20 cellular contexts compared by ENCODE assay signal in the genomic region with DNA sequence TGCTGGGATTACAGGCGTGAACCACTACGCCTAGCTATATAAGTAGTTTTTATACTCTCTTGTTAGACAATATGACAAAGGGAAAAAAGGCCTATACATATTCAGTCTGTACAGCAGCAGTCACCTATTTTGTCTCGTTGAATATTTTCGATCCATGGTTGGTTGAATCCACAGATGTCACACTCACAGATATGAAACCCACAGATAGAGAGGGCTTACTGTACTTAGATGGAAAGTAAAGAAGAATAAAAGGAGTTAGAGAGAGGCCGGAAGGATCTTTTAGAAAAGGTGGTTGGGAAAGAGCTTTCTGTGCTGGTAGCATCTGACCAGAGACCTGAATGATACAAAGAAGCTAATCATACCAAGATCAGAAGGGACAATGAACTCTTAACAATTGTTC. TPM values are rescaled to one million over a fixed set of nuclear protein-coding genes. Genes with fewer than 3 reads are reported as not detected.
DNase-seq lines count a peak whose midpoint lies in the region; ATAC-seq and TF ChIP-seq lines count a peak whose summit lies in the region.
"Had no signal": no experiment of that assay in that cellular context is flagged by ENCODE, and none has a peak within 500 bp of the region (broad histone marks: within the 10 kb centered on the region; RNA-seq: fewer than 3 reads in every experiment).

No MANE protein-coding gene starts in this region.

- H3K4me3 ChIP-seq in vagina (no peak overlapping the region), ascending aorta (no peak overlapping the region)
- H3K4me3 ChIP-seq: heart left ventricle had no signal

- ATAC-seq in GM18502 (IDR thresholded peaks at IDR 0.05; ENCODE audit: poor library complexity, unreplicated experiment) = peak; percentile 74
- ATAC-seq in GM19452 (IDR thresholded peaks at IDR 0.05; ENCODE audit: unreplicated experiment) = peak; percentile 57
- ATAC-seq in HG02798 (IDR thresholded peaks at IDR 0.05; ENCODE audit: poor library complexity, unreplicated experiment) = peak; percentile 47
- peak; percentile 47 for ATAC-seq in HG03442 (IDR thresholded peaks at IDR 0.05; ENCODE audit: unreplicated experiment)
- ATAC-seq in HG03025 (IDR thresholded peaks at IDR 0.05; ENCODE audit: low FRiP score, unreplicated experiment) = no peak
- no peak for ATAC-seq in HG02970 (IDR thresholded peaks at IDR 0.05; ENCODE audit: low FRiP score, unreplicated experiment)
- ATAC-seq: heart left ventricle, PC-3 had no signal

- TF ChIP-seq CTCF in vagina (IDR thresholded peaks at IDR 0.05) (no peak), ascending aorta (IDR thresholded peaks at IDR 0.05) (no peak)

- no peaks in the 10 kb centered on the region for H3K9me3 ChIP-seq in vagina
- H3K9me3 ChIP-seq in ascending aorta = no peaks in the 10 kb centered on the region
- H3K9me3 ChIP-seq: heart left ventricle had no signal

- H3K27me3 ChIP-seq in vagina = no peaks in the 10 kb centered on the region
- no peaks in the 10 kb centered on the region for H3K27me3 ChIP-seq in ascending aorta
- H3K27me3 ChIP-seq: heart left ventricle had no signal

- H3K27ac ChIP-seq in vagina (no peak overlapping the region), ascending aorta (no peak overlapping the region)
- H3K27ac ChIP-seq: heart left ventricle had no signal

- H3K4me1 ChIP-seq in vagina = no peaks in the 10 kb centered on the region
- no peaks in the 10 kb centered on the region for H3K4me1 ChIP-seq in ascending aorta
- H3K4me1 ChIP-seq: heart left ventricle had no signal

- DNase-seq in vagina (ENCODE audit: extremely low spot score in 2 of 2) = no peak
- DNase-seq in ascending aorta (ENCODE audit: low spot score in 2 of 2) = no peak
- DNase-seq: ACHN; activated CD4-positive, alpha-beta T cell treated with anti-CD3 and anti-CD28 coated beads for 36 hours; activated naive CD4-positive, alpha-beta T cell treated with anti-CD3 and anti-CD28 coated beads, Interleukin-2, amount 50 U/mL, for 16 hours; CD8-positive, alpha-beta memory T cell; heart left ventricle; midbrain; NCI-H2029; NCI-H524; PC-3; T-helper 9 cell had no signal

- no peak for TF ChIP-seq POLR2A in vagina (IDR thresholded peaks at IDR 0.05)

- intact Hi-C loops in vagina (cut with DNase I) = no loop called here
- intact Hi-C loops in ascending aorta (cut with DNase I) = no loop called here

- H3K36me3 ChIP-seq in vagina (no peaks in the 10 kb centered on the region), ascending aorta (no peaks in the 10 kb centered on the region)
- H3K36me3 ChIP-seq: heart left ventricle had no signal

RNA-seq across cellular contexts. Expression of gene SPINK2, which starts 38.3 kb away (rescaled TPM):
- 4.4 TPM for total RNA-seq in vagina
- not detected for total RNA-seq in ascending aorta
- total RNA-seq: epithelial cell of proximal tubule, heart left ventricle, M059J, PC-3 had no signal

RNA-seq across cellular contexts. Expression of gene REST, which starts 47.9 kb away (rescaled TPM):
- total RNA-seq in vagina = 24.6 TPM
- 86.5 TPM for total RNA-seq in ascending aorta

Comparison
In these comparisons a context has a peak if more than half of its experiments do, and no peak if none do; other contexts are left out.
1. ATAC-seq: peak in GM18502 (single experiment), GM19452 (single experiment), HG02798 (single experiment) and HG03442 (single experiment); none in HG03025 (single experiment) and HG02970 (single experiment).